ENCODE assay signal across 1 cellular context in the genomic region with DNA sequence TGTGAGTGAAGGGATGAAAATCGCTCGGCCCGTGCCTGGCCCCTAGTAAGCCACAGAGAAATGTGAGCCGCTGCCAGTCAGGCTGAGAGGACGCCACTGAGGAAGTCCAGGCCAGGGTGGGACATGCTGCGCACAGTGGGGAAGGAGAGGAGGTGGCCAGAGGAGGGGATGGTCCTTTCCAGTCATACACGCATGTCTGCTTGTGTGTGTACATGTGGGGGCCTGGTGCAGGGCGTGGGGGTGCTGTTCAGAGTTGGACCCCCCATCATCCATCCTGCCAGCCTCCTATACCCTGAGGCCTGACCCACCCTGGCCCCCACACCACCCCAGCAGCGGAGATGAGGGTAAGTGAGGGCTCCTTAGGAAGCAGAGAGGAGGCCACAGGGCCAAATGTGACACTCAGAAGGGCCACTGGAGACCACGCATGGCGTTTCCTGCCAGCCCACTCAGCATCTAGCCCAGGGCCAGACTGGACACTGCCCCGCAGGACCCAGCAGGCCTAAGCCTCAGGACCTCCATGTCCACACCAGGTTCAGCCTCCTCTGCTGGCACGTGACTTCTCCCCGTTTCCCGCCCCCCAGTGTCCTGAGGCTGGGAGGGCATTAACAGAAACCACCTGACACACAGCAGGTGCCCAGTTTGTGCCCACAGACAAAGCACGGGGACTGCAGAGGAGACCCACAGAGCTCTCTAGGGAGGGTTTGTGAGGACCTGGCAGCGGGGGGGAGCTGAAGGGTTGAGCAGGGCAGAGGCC.
TF ChIP-seq lines count a peak whose summit lies in the region.

No MANE protein-coding gene starts in this region.

TF ChIP-seq in HEK293, 187 proteins besides CTCF, POLR2A, EP300 and RAD21 (continued from another document):
- TF ChIP-seq, protein P1, sequence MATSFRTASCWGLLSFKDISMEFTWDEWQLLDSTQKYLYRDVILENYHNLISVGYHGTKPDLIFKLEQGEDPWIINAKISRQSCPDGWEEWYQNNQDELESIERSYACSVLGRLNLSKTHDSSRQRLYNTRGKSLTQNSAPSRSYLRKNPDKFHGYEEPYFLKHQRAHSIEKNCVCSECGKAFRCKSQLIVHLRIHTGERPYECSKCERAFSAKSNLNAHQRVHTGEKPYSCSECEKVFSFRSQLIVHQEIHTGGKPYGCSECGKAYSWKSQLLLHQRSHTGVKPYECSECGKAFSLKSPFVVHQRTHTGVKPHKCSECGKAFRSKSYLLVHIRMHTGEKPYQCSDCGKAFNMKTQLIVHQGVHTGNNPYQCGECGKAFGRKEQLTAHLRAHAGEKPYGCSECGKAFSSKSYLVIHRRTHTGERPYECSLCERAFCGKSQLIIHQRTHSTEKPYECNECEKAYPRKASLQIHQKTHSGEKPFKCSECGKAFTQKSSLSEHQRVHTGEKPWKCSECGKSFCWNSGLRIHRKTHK (tag by site-specific recombination; IDR thresholded peaks at IDR 0.05), result no peak
- TF ChIP-seq, protein P2, sequence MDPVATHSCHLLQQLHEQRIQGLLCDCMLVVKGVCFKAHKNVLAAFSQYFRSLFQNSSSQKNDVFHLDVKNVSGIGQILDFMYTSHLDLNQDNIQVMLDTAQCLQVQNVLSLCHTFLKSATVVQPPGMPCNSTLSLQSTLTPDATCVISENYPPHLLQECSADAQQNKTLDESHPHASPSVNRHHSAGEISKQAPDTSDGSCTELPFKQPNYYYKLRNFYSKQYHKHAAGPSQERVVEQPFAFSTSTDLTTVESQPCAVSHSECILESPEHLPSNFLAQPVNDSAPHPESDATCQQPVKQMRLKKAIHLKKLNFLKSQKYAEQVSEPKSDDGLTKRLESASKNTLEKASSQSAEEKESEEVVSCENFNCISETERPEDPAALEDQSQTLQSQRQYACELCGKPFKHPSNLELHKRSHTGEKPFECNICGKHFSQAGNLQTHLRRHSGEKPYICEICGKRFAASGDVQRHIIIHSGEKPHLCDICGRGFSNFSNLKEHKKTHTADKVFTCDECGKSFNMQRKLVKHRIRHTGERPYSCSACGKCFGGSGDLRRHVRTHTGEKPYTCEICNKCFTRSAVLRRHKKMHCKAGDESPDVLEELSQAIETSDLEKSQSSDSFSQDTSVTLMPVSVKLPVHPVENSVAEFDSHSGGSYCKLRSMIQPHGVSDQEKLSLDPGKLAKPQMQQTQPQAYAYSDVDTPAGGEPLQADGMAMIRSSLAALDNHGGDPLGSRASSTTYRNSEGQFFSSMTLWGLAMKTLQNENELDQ (tag by site-specific recombination; IDR thresholded peaks at IDR 0.05; ENCODE audit: low read depth), result no peak
- TF ChIP-seq, protein P3, sequence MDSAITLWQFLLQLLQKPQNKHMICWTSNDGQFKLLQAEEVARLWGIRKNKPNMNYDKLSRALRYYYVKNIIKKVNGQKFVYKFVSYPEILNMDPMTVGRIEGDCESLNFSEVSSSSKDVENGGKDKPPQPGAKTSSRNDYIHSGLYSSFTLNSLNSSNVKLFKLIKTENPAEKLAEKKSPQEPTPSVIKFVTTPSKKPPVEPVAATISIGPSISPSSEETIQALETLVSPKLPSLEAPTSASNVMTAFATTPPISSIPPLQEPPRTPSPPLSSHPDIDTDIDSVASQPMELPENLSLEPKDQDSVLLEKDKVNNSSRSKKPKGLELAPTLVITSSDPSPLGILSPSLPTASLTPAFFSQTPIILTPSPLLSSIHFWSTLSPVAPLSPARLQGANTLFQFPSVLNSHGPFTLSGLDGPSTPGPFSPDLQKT (IDR thresholded peaks at IDR 0.05; ENCODE audit: borderline replicate concordance, low read depth, low read length), result no peak
- TF ChIP-seq ZNF596 (tag by site-specific recombination; IDR thresholded peaks at IDR 0.05) (no peak), WT1 (tag by site-specific recombination; IDR thresholded peaks at IDR 0.05) (no peak), GLIS2 (tag by site-specific recombination; IDR thresholded peaks at IDR 0.05) (peak; percentile 48), ZNF560 (tag by site-specific recombination; IDR thresholded peaks at IDR 0.05; ENCODE audit: borderline replicate concordance) (no peak), ZSCAN30 (tag by site-specific recombination; IDR thresholded peaks at IDR 0.05) (no peak), ZNF549 (tag by site-specific recombination; IDR thresholded peaks at IDR 0.05) (no peak)
